Comparison of ENCODE assay signal across 26 cellular contexts in genomic region chr18:21979171-21979560, GRCh38.
"Had no signal": no experiment of that assay in that cellular context is flagged by ENCODE, and none has a peak within 500 bp of the region (broad histone marks: within the 10 kb centered on the region; RNA-seq: fewer than 3 reads in every experiment).

No MANE protein-coding gene starts in this region.

- H3K9me3 Mint-ChIP-seq: activated CD4-positive, alpha-beta T cell treated with anti-CD3 and anti-CD28 coated beads, Interleukin-2, amount 10 ng/mL, durations not matched to agents 7 days and 5 days had no signal

- H3K4me3 ChIP-seq: heart right ventricle, left lung, sigmoid colon, smooth muscle cell, testis, upper lobe of left lung had no signal

- H3K27me3 Mint-ChIP-seq: activated CD4-positive, alpha-beta T cell treated with anti-CD3 and anti-CD28 coated beads, Interleukin-2, amount 10 ng/mL, durations not matched to agents 7 days and 5 days; activated naive CD4-positive, alpha-beta T cell treated with anti-CD3 and anti-CD28 coated beads, Interleukin-2, amount 50 U/mL, for 24 hours; brain; stimulated activated naive B cell treated with anti-CD40 and anti-IgM and Interleukin-4, amounts not matched to agents 10 μg/mL and 1 μg/mL and 100 μg/mL, for 72 hours had no signal

- H3K36me3 ChIP-seq: heart right ventricle, left lung, sigmoid colon, upper lobe of left lung, WERI-Rb-1 had no signal

- H3K4me1 ChIP-seq: heart right ventricle, left lung, sigmoid colon, testis, upper lobe of left lung had no signal

- H3K9me3 ChIP-seq: left lung, sigmoid colon, testis, upper lobe of left lung had no signal

- H3K36me3 Mint-ChIP-seq: activated naive CD4-positive, alpha-beta T cell treated with anti-CD3 and anti-CD28 coated beads, Interleukin-2, amount 50 U/mL, for 24 hours; brain; stimulated activated naive B cell treated with anti-CD40 and anti-IgM and Interleukin-4, amounts not matched to agents 10 μg/mL and 1 μg/mL and 100 μg/mL, for 72 hours had no signal

- ATAC-seq: activated CD8-positive, alpha-beta T cell treated with anti-CD3 and anti-CD28 coated beads, Interleukin-2, amount 10 ng/mL, durations not matched to agents 7 days and 5 days; heart right ventricle; left lung; stimulated activated naive B cell treated with anti-CD40 and anti-IgM and Interleukin-4, amounts not matched to agents 10 μg/mL and 1 μg/mL and 100 μg/mL, for 72 hours had no signal

- H3K27ac Mint-ChIP-seq: activated CD4-positive, alpha-beta T cell treated with anti-CD3 and anti-CD28 coated beads, Interleukin-2, amount 10 ng/mL, durations not matched to agents 7 days and 5 days; activated CD8-positive, alpha-beta T cell treated with anti-CD3 and anti-CD28 coated beads, Interleukin-2, amount 10 ng/mL, durations not matched to agents 7 days and 5 days; activated naive CD4-positive, alpha-beta T cell treated with anti-CD3 and anti-CD28 coated beads, Interleukin-2, amount 50 U/mL, for 24 hours; stimulated activated naive B cell treated with anti-CD40 and anti-IgM and Interleukin-4, amounts not matched to agents 10 μg/mL and 1 μg/mL and 100 μg/mL, for 72 hours had no signal

- H3K27ac ChIP-seq: heart right ventricle, left lung, sigmoid colon, testis, upper lobe of left lung, WERI-Rb-1 had no signal

- H3K4me2 ChIP-seq: smooth muscle cell had no signal

- H3K4me3 Mint-ChIP-seq: activated CD4-positive, alpha-beta T cell treated with anti-CD3 and anti-CD28 coated beads, Interleukin-2, amount 10 ng/mL, durations not matched to agents 7 days and 5 days; activated CD8-positive, alpha-beta T cell treated with anti-CD3 and anti-CD28 coated beads, Interleukin-2, amount 10 ng/mL, durations not matched to agents 7 days and 5 days; activated naive CD4-positive, alpha-beta T cell treated with anti-CD3 and anti-CD28 coated beads, Interleukin-2, amount 50 U/mL, for 24 hours; nephron; stimulated activated naive B cell treated with anti-CD40 and anti-IgM and Interleukin-4, amounts not matched to agents 10 μg/mL and 1 μg/mL and 100 μg/mL, for 72 hours had no signal

- H3K4me1 Mint-ChIP-seq: activated CD4-positive, alpha-beta T cell treated with anti-CD3 and anti-CD28 coated beads, Interleukin-2, amount 10 ng/mL, durations not matched to agents 7 days and 5 days; activated naive CD4-positive, alpha-beta T cell treated with anti-CD3 and anti-CD28 coated beads, Interleukin-2, amount 50 U/mL, for 24 hours; brain; stimulated activated naive B cell treated with anti-CD40 and anti-IgM and Interleukin-4, amounts not matched to agents 10 μg/mL and 1 μg/mL and 100 μg/mL, for 72 hours had no signal

- DNase-seq: activated CD4-positive, alpha-beta T cell treated with anti-CD3 and anti-CD28 coated beads, Interleukin-2, amount 10 ng/mL, durations not matched to agents 7 days and 5 days; activated CD4-positive, CD25-positive, alpha-beta regulatory T cell treated with anti-CD3 and anti-CD28 coated beads, Interleukin-2, amount 50 U/mL, for 72 hours; activated CD8-positive, alpha-beta T cell treated with anti-CD3 and anti-CD28 coated beads, Interleukin-2, amount 10 ng/mL, durations not matched to agents 7 days and 5 days; activated gamma-delta T cell treated with Interleukin-2 at 50 U/mL for 16 hours; anterior cingulate cortex; central memory CD4-positive, alpha-beta T cell; dermis blood vessel endothelial cell; effector CD8-positive, alpha-beta T cell; erythroblast; foreskin fibroblast; heart right ventricle; left lung; occipital lobe; posterior cingulate gyrus; sigmoid colon; stimulated activated CD4-positive, alpha-beta T cell treated with anti-CD3 and anti-CD28 coated beads, Interleukin-15, amount 100 ng/mL, for 24 hours; stimulated activated CD8-positive, alpha-beta memory T cell treated with anti-CD3 and anti-CD28 coated beads, Interleukin-4, amount 100 ng/mL, for 48 hours; stimulated activated naive B cell treated with anti-CD40 and anti-IgM and Interleukin-4, amounts not matched to agents 10 μg/mL and 1 μg/mL and 100 μg/mL, for 72 hours; T-helper 1 cell; testis; upper lobe of left lung; WERI-Rb-1 had no signal

- H3K27me3 ChIP-seq: heart right ventricle, left lung, sigmoid colon, testis, upper lobe of left lung had no signal
